Comparison of ENCODE assay signal across 17 cellular contexts in the genomic region with DNA sequence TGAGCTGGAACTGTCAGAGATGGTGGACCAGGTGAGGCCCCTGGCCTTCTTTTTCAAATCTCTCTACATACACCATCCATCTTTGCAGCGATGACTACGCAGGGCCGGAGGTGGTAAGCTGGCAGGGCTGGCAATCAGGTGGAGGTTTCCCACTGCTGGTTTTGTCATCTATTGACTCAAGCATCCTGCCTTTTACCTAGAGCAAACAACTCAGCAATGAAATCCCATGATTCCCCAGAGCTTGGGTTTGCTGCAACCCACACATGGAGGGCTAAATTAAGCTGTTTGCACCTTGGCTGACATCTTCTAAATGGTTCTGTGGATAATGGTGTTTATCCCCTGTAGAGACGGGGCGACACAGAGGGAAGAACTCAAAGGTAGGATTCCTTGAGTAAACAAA.
DNase-seq lines count a peak whose midpoint lies in the region; ATAC-seq and TF ChIP-seq lines count a peak whose summit lies in the region.
"Had no signal": no experiment of that assay in that cellular context is flagged by ENCODE, and none has a peak within 500 bp of the region (broad histone marks: within the 10 kb centered on the region; RNA-seq: fewer than 3 reads in every experiment).

No MANE protein-coding gene starts in this region.

- ATAC-seq in GM19397 (IDR thresholded peaks at IDR 0.05; ENCODE audit: unreplicated experiment), result no peak
- ATAC-seq: activated naive CD4-positive, alpha-beta T cell treated with anti-CD3 and anti-CD28 coated beads, Interleukin-2, amount 50 U/mL, for 72 hours; Panc1; stimulated activated memory B cell treated with anti-CD40 and anti-IgM and Interleukin-4, amounts not matched to agents 10 μg/mL and 1 μg/mL and 100 μg/mL, for 72 hours had no signal

- H3K4me3 ChIP-seq in epithelial cell of esophagus (ENCODE audit: low read length) (no peak overlapping the region), foreskin fibroblast (ENCODE audit: low read depth in 1 of 2, low read length in 2 of 2) (no peak overlapping the region)
- H3K4me3 ChIP-seq: left ventricle myocardium inferior had no signal

- TF ChIP-seq CTCF in epithelial cell of esophagus (IDR thresholded peaks at IDR 0.05; ENCODE audit: insufficient read depth, low read depth, low read length, missing control alignments), result no peak
- no peak for TF ChIP-seq CTCF in foreskin fibroblast (IDR thresholded peaks at IDR 0.05; ENCODE audit: low read depth, low read length)

- peak; percentile 40 for DNase-seq in NCI-H1436 (lab: John Stamatoyannopoulos, UW)
- peak; percentile 64 for DNase-seq in NCI-H510A (lab: John Stamatoyannopoulos, UW)
- peak; percentile 14 for DNase-seq in epithelial cell of esophagus (ENCODE audit: low read depth)
- DNase-seq in ureter (ENCODE audit: low spot score), result peak; percentile 39
- no peak for DNase-seq in foreskin fibroblast
- DNase-seq in stimulated activated CD4-positive, alpha-beta T cell treated with anti-CD3 and anti-CD28 coated beads, Interleukin-2, amount 100 ng/mL, for 24 hours, result no peak
- DNase-seq: activated CD4-positive, alpha-beta T cell treated with anti-CD3 and anti-CD28 coated beads for 1 hour; activated CD8-positive, alpha-beta memory T cell treated with anti-CD3 and anti-CD28 coated beads for 24 hours; Caco-2; left ventricle myocardium inferior; NCI-H187; SK-N-SH; T-helper 9 cell had no signal

Comparison
In these comparisons a context has a peak if more than half of its experiments do, and no peak if none do; other contexts are left out.
1. DNase-seq: peak in NCI-H1436 (single experiment), NCI-H510A (single experiment), epithelial cell of esophagus (single experiment) and ureter (single experiment); none in foreskin fibroblast (0 of 2) and stimulated activated CD4-positive, alpha-beta T cell treated with anti-CD3 and anti-CD28 coated beads, Interleukin-2, amount 100 ng/mL, for 24 hours (0 of 2).